Comparison of ENCODE assay signal across 9 cellular contexts in the genomic region with DNA sequence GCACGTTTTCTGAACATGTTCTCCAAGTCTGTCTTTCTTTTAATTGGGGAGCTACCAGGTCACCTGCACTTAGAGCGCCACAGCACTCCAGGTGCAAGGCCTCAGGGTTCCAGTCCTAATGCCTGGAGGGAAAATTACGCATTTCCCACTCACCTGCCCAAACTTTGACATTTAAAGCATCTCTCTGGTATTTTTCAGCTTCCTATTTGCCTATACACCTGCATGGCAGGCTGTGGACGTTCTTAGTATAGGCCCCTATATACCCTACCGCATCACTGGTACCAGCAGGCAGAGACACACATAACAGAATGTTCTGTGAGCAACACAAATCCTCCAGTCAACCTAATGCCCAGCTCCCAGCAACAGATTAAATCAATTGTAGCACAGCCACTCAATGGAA.
DNase-seq lines count a peak whose midpoint lies in the region; FAIRE-seq and TF ChIP-seq lines count a peak whose summit lies in the region.
"Had no signal": no experiment of that assay in that cellular context is flagged by ENCODE, and none has a peak within 500 bp of the region (broad histone marks: within the 10 kb centered on the region; RNA-seq: fewer than 3 reads in every experiment).

No MANE protein-coding gene starts in this region.

- no peak for TF ChIP-seq CTCF in dorsolateral prefrontal cortex (IDR thresholded peaks at IDR 0.05 in 54 of 56, conservative IDR thresholded peaks at IDR 0.05 in 2 of 56; ENCODE audit: low read depth in 1 of 56, partially characterized antibody in 56 of 56)
- no peak for TF ChIP-seq CTCF in retinal pigment epithelial cell (conservative IDR thresholded peaks at IDR 0.05; ENCODE audit: low read depth, low read length)

- H3K27ac ChIP-seq in dorsolateral prefrontal cortex, result peak overlapping the region in 37 of 59 donors; percentile 14 to 94 (median 89)
- no peak overlapping the region for H3K27ac ChIP-seq in small intestine (ENCODE audit: low read depth in 1 of 2, low read length in 1 of 2)

- no peak for FAIRE-seq in small intestine (lab: Jason Lieb, UNC)

- H3K36me3 ChIP-seq in small intestine (ENCODE audit: control insufficient read depth in 2 of 2, insufficient read depth in 2 of 2, low read length in 2 of 2), result no peaks in the 10 kb centered on the region
- H3K36me3 ChIP-seq: BE2C had no signal

- WGBS in small intestine, 3 donors, result 65 to 79% (median 71%) methylated on average over 5 of the region's 5 CpGs

- H3K27me3 ChIP-seq in dorsolateral prefrontal cortex, result no peaks in the 10 kb centered on the region
- no peaks in the 10 kb centered on the region for H3K27me3 ChIP-seq in small intestine (ENCODE audit: control insufficient read depth in 2 of 2, insufficient read depth in 2 of 2, low read length in 2 of 2)
- H3K27me3 ChIP-seq: BE2C had no signal

- H3K4me3 ChIP-seq in dorsolateral prefrontal cortex (peak overlapping the region in 29 of 59 donors; percentile 58 to 95 (median 81)), retinal pigment epithelial cell (ENCODE audit: low read length) (peak overlapping the region; percentile 93), small intestine (ENCODE audit: low read depth in 1 of 2, low read length in 2 of 2) (no peak overlapping the region)

- intact Hi-C loops in dorsolateral prefrontal cortex (cut with DNase I), result loop anchor here in 1 of 2 donors (2.0 kb wide), 1 partner anchor 364 kb away; the partner anchor contains the start of gene ERCC4

- DNase-seq in activated CD8-positive, alpha-beta memory T cell treated with anti-CD3 and anti-CD28 coated beads for 24 hours, result peak; percentile 40
- DNase-seq in activated CD8-positive, alpha-beta memory T cell treated with anti-CD3 and anti-CD28 coated beads, Interleukin-2, amount 50 U/mL, for 4 hours, result no peak
- DNase-seq in NCI-H345 treated with DMSO at 0.1 percent for 48 hours (lab: John Stamatoyannopoulos, UW; ENCODE audit: unreplicated experiment), result peak; percentile 10
- no peak for DNase-seq in dorsolateral prefrontal cortex
- no peak for DNase-seq in retinal pigment epithelial cell (ENCODE audit: low read depth)
- no peak for DNase-seq in foreskin melanocyte
- no peak for DNase-seq in DMS79 treated with DMSO at 0.1 percent for 48 hours (lab: John Stamatoyannopoulos, UW)
- no peak for DNase-seq in small intestine

- H3K4me1 ChIP-seq in small intestine (ENCODE audit: control insufficient read depth in 2 of 2, insufficient read depth in 1 of 2, low read depth in 1 of 2, low read length in 1 of 2), result no peaks in the 10 kb centered on the region
- H3K4me1 ChIP-seq: BE2C had no signal

- H3K9me3 ChIP-seq in small intestine (ENCODE audit: control insufficient read depth, low read depth), result no peaks in the 10 kb centered on the region
- H3K9me3 ChIP-seq: BE2C had no signal

Comparison
In these comparisons a context has a peak if more than half of its experiments do, and no peak if none do; other contexts are left out.
1. DNase-seq: peak in activated CD8-positive, alpha-beta memory T cell treated with anti-CD3 and anti-CD28 coated beads for 24 hours (single experiment) and NCI-H345 treated with DMSO at 0.1 percent for 48 hours (single experiment); none in activated CD8-positive, alpha-beta memory T cell treated with anti-CD3 and anti-CD28 coated beads, Interleukin-2, amount 50 U/mL, for 4 hours (single experiment), dorsolateral prefrontal cortex (0 of 10), retinal pigment epithelial cell (single experiment), foreskin melanocyte (single experiment), DMS79 treated with DMSO at 0.1 percent for 48 hours (single experiment) and small intestine (single experiment).
2. H3K27ac ChIP-seq: peak in dorsolateral prefrontal cortex (37 of 59); none in small intestine (0 of 2).